Comparison of ENCODE assay signal across 13 cellular contexts in the genomic region with DNA sequence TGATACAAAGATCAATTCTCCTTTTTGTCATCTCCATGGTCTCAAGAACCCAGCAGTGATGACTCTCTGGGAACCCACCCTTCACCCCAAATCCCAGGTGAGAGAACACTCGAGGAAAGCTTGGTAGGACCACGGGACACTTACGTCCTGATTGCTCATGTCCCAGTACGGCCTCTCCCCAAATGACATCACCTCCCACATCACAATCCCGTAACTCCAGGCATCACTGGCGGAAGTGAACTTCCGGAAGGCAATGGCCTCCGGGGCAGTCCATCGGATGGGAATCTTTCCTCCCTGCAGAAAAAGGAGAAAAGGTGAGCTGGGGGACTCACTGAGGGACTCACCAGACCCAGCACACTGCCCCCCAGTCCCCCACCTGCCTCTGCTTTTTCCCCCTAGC. TPM values are rescaled to one million over a fixed set of nuclear protein-coding genes. Genes with fewer than 3 reads are reported as not detected.
DNase-seq lines count a peak whose midpoint lies in the region; ATAC-seq and TF ChIP-seq lines count a peak whose summit lies in the region.
"Had no signal": no experiment of that assay in that cellular context is flagged by ENCODE, and none has a peak within 500 bp of the region (broad histone marks: within the 10 kb centered on the region; RNA-seq: fewer than 3 reads in every experiment).

No MANE protein-coding gene starts in this region.

- no peak overlapping the region for H3K56ac ChIP-seq in H9 (ENCODE audit: insufficient read length, low read depth, low read length)

- no peak overlapping the region for H3K4ac ChIP-seq in H9 (ENCODE audit: low read depth, low read length)

- H2BK120ac ChIP-seq in H9 (ENCODE audit: low read depth, low read length, poor library complexity, severe bottlenecking) = no peak overlapping the region

- no peak overlapping the region for H2AK5ac ChIP-seq in H9 (ENCODE audit: insufficient read length, low read length)

- H3K18ac ChIP-seq in H9 (ENCODE audit: insufficient read length, low read depth, low read length) = no peak overlapping the region

- H3K27me3 ChIP-seq in esophagus muscularis mucosa (no peaks in the 10 kb centered on the region), A673 (replicated peaks; ENCODE audit: insufficient read depth, low read depth, low read length, poor library complexity) (no peaks in the 10 kb centered on the region), H9 (ENCODE audit: insufficient read depth, low read length) (no peaks in the 10 kb centered on the region)
- H3K27me3 ChIP-seq: BLaER1 treated with 17β-estradiol and CSF1 and Interleukin-3, amounts not matched to agents 10 nM and 100 nM had no signal

- H3K27me3 Mint-ChIP-seq in T-helper 17 cell (no peaks in the 10 kb centered on the region), progenitor cell of endocrine pancreas (no peaks in the 10 kb centered on the region), H9 (ENCODE audit: low read depth) (no peaks in the 10 kb centered on the region; the same call in 1 of the 2 replicates)

- H3K23ac ChIP-seq in H9 (ENCODE audit: insufficient read length, low read depth, low read length) = no peak overlapping the region

- peak overlapping the region; percentile 59 for H3K27ac Mint-ChIP-seq in T-helper 17 cell
- peak overlapping the region; percentile 29 for H3K27ac Mint-ChIP-seq in progenitor cell of endocrine pancreas
- H3K27ac Mint-ChIP-seq in H9 = no peak overlapping the region
- H3K27ac Mint-ChIP-seq: CD4-positive, CD25-positive, alpha-beta regulatory T cell had no signal

- no peak overlapping the region for H2BK20ac ChIP-seq in H9 (ENCODE audit: low read depth, low read length, poor library complexity, severe bottlenecking)

- no peaks in the 10 kb centered on the region for H3K79me2 ChIP-seq in H9 (ENCODE audit: insufficient read depth, low read length)

- DNase-seq in AG20443 (ENCODE audit: low spot score) (peak; percentile 3), T-helper 17 cell (no peak), esophagus muscularis mucosa (ENCODE audit: extremely low spot score) (no peak), progenitor cell of endocrine pancreas (ENCODE audit: low spot score, unreplicated experiment) (no peak), A673 (ENCODE audit: low spot score) (no peak), H9 (no peak), AG08396 (ENCODE audit: low spot score) (no peak)
- DNase-seq: CD4-positive, CD25-positive, alpha-beta regulatory T cell; DMS53; GM23248 had no signal

- peaks cover 14 to 82% (median 65%) of the 10 kb centered on the region in 4 donors for H3K36me3 ChIP-seq in esophagus muscularis mucosa
- H3K36me3 ChIP-seq in A673 (ENCODE audit: insufficient read depth, low read length, poor library complexity, severe bottlenecking) = peaks cover 77% of the 10 kb centered on the region

- no peak overlapping the region for H4K5ac ChIP-seq in H9 (ENCODE audit: insufficient read length, low read depth, low read length)

- no peak overlapping the region for H2BK15ac ChIP-seq in H9 (ENCODE audit: low read depth, low read length)

- no peak overlapping the region for H4K8ac ChIP-seq in H9 (replicated peaks; ENCODE audit: insufficient read length, low read depth, low read length)

- H4K20me1 ChIP-seq in H9 (ENCODE audit: control insufficient read depth, insufficient read depth, insufficient read length) = no peaks in the 10 kb centered on the region
- H4K20me1 ChIP-seq: BLaER1 treated with 17β-estradiol and CSF1 and Interleukin-3, amounts not matched to agents 10 nM and 100 nM had no signal

- no peak for TF ChIP-seq POLR2A in esophagus muscularis mucosa (IDR thresholded peaks at IDR 0.05; ENCODE audit: low read depth)

- BruUV-seq in A673 (replicated peaks; lab: Mats Ljungman, UMichigan) = no TSS peak

- H3K36me3 Mint-ChIP-seq in T-helper 17 cell (ENCODE audit: low read depth) = peaks cover 9% of the 10 kb centered on the region
- peaks cover 37% of the 10 kb centered on the region for H3K36me3 Mint-ChIP-seq in progenitor cell of endocrine pancreas (ENCODE audit: insufficient read depth)
- H3K36me3 Mint-ChIP-seq in H9 (ENCODE audit: insufficient read depth in 1 of 3, low read depth in 3 of 3) = peaks cover 61 to 92% (median 82%) of the 10 kb centered on the region in 3 experiments
- H3K36me3 Mint-ChIP-seq: CD4-positive, CD25-positive, alpha-beta regulatory T cell had no signal

- H3T11ph ChIP-seq in H9 (ENCODE audit: low read length) = no peak overlapping the region

- no peak overlapping the region for H2BK5ac ChIP-seq in H9 (ENCODE audit: insufficient read length, low read length)

- H3K9me3 ChIP-seq in T-helper 17 cell (ENCODE audit: control insufficient read depth, low read length, poor library complexity, severe bottlenecking) = no peaks in the 10 kb centered on the region
- H3K9me3 ChIP-seq in esophagus muscularis mucosa = no peaks in the 10 kb centered on the region
- H3K9me3 ChIP-seq in A673 (ENCODE audit: low read depth, low read length, poor library complexity, severe bottlenecking) = no peaks in the 10 kb centered on the region
- H3K9me3 ChIP-seq in H9 (ENCODE audit: control insufficient read depth, low read depth, low read length) = no peaks in the 10 kb centered on the region
- H3K9me3 ChIP-seq: BLaER1 treated with 17β-estradiol and CSF1 and Interleukin-3, amounts not matched to agents 10 nM and 100 nM; HAP-1 had no signal

- H3K4me2 ChIP-seq in H9 (ENCODE audit: insufficient read depth, insufficient read length, low read length) = no peak overlapping the region

- H3K9me3 Mint-ChIP-seq in progenitor cell of endocrine pancreas (ENCODE audit: low read depth) (no peaks in the 10 kb centered on the region), H9 (no peaks in the 10 kb centered on the region)
- H3K9me3 Mint-ChIP-seq: CD4-positive, CD25-positive, alpha-beta regulatory T cell had no signal

- H3K14ac ChIP-seq in H9 (ENCODE audit: insufficient read depth, low read length) = no peak overlapping the region

- CTCF ChIA-PET in A673 (lab: Charles Lee) = no interaction called here

- no peak overlapping the region for H3K4me3 ChIP-seq in esophagus muscularis mucosa
- H3K4me3 ChIP-seq in A673 (ENCODE audit: low read depth, low read length, poor library complexity, severe bottlenecking) = no peak overlapping the region
- H3K4me3 ChIP-seq: BLaER1 treated with 17β-estradiol and CSF1 and Interleukin-3, amounts not matched to agents 10 nM and 100 nM; GM23248; HAP-1 had no signal

- H3K79me1 ChIP-seq in H9 (ENCODE audit: insufficient read depth, low read depth, low read length, poor library complexity, severe bottlenecking) = no peaks in the 10 kb centered on the region

- no peak overlapping the region for H2AFZ ChIP-seq in H9 (ENCODE audit: low read length)
- H2AFZ ChIP-seq: GM23248 had no signal

- H3K4me1 Mint-ChIP-seq in T-helper 17 cell = peaks cover 8% of the 10 kb centered on the region
- H3K4me1 Mint-ChIP-seq in progenitor cell of endocrine pancreas (ENCODE audit: low read depth) = peaks cover 21% of the 10 kb centered on the region
- peaks cover 8 to 13% of the 10 kb centered on the region in 2 experiments; a peak in 3 of 4 replicates for H3K4me1 Mint-ChIP-seq in H9

- H2BK12ac ChIP-seq in H9 (ENCODE audit: insufficient read length, low read depth, low read length) = no peak overlapping the region

- ATAC-seq in T-helper 17 cell = no peak
- ATAC-seq in GM21447 (IDR thresholded peaks at IDR 0.05; ENCODE audit: unreplicated experiment) = no peak

- intact Hi-C loops in esophagus muscularis mucosa (cut with DNase I) (no loop called here), A673 (cut with micrococcal nuclease; ENCODE audit: unreplicated experiment) (no loop called here)

- no peak overlapping the region for H3K9ac ChIP-seq in H9 (ENCODE audit: extremely low read depth, insufficient read length, low read length)
- H3K9ac ChIP-seq: GM23248 had no signal

- TF ChIP-seq EP300 in esophagus muscularis mucosa (IDR thresholded peaks at IDR 0.05) = no peak

- TF ChIP-seq CTCF in esophagus muscularis mucosa (IDR thresholded peaks at IDR 0.05) = no peak
- TF ChIP-seq CTCF in progenitor cell of endocrine pancreas (IDR thresholded peaks at IDR 0.05; ENCODE audit: unreplicated experiment) = no peak
- no peak for TF ChIP-seq CTCF in A673 (conservative IDR thresholded peaks at IDR 0.05; ENCODE audit: low read depth, low read length)
- TF ChIP-seq CTCF in H9 (conservative IDR thresholded peaks at IDR 0.05) = no peak

- no peak overlapping the region for H4K91ac ChIP-seq in H9 (ENCODE audit: insufficient read length, low read depth, low read length)

- H3K4me1 ChIP-seq in esophagus muscularis mucosa (peaks cover 23 to 53% (median 49%) of the 10 kb centered on the region in 4 donors), A673 (ENCODE audit: insufficient read depth, low read length, poor library complexity, severe bottlenecking) (peaks cover 12% of the 10 kb centered on the region), H9 (ENCODE audit: insufficient read depth, low read length) (no peaks in the 10 kb centered on the region)
- H3K4me1 ChIP-seq: HAP-1 had no signal

- WGBS in esophagus muscularis mucosa = 79% methylated on average over 9 of the region's 9 CpGs
- no CpG with 5 or more reads among the region's 9 CpGs for WGBS in H9 (ENCODE audit: extremely low coverage, insufficient read length, low lambda C conversion rate)

- H3K27ac ChIP-seq in esophagus muscularis mucosa (replicated peaks in 1 of 4) (peak overlapping the region; percentile 76 to 85 (median 81)), A673 (ENCODE audit: low read depth, low read length, poor library complexity, severe bottlenecking) (no peak overlapping the region), H9 (ENCODE audit: insufficient read length, low read depth, low read length) (no peak overlapping the region)
- H3K27ac ChIP-seq: GM23248 had no signal

- POLR2A ChIA-PET in A673 (lab: Charles Lee; ENCODE audit: low non-redundant PET) = interaction anchor here (0.7 kb wide), 1 partner anchor 33 kb away, joined by 4 read pairs; no protein-coding TSS in a partner anchor

- H3K4me3 Mint-ChIP-seq in T-helper 17 cell (no peak overlapping the region), progenitor cell of endocrine pancreas (ENCODE audit: low read depth) (no peak overlapping the region), H9 (no peak overlapping the region)
- H3K4me3 Mint-ChIP-seq: CD4-positive, CD25-positive, alpha-beta regulatory T cell had no signal

- no peaks in the 10 kb centered on the region for H3K23me2 ChIP-seq in H9 (ENCODE audit: insufficient read length, low read depth, low read length, poor library complexity, severe bottlenecking)

RNA-seq across cellular contexts. Expression of gene EPHB4, which starts 21.0 kb away (rescaled TPM):
- total RNA-seq in T-helper 17 cell (1 to 10 TPM; 4.7 to 6.6 TPM), esophagus muscularis mucosa (10 to 100 TPM; 26.2 to 92.4 (median 59.0) TPM), progenitor cell of endocrine pancreas (164 TPM in 2 replicates), A673 (2021) (90.4 and 92.6 TPM in 2 replicates), H9 (2021) (132 and 135 TPM in 2 replicates)

RNA-seq across cellular contexts. Expression of gene SLC12A9, which starts 46.2 kb away (rescaled TPM):
- total RNA-seq in T-helper 17 cell (10 to 100 TPM; 43.9 to 50.9 TPM), esophagus muscularis mucosa (10 to 100 TPM; 15.0 to 26.0 (median 19.9) TPM), progenitor cell of endocrine pancreas (57.9 and 62.6 TPM in 2 replicates), A673 (2021) (23.8 and 26.1 TPM in 2 replicates), H9 (2021) (42.3 and 43.0 TPM in 2 replicates)

Comparison
In these comparisons a context has a peak if more than half of its experiments do, and no peak if none do; other contexts are left out.
1. H3K27ac Mint-ChIP-seq: peak in T-helper 17 cell (single experiment) and progenitor cell of endocrine pancreas (single experiment); none in H9 (0 of 3).
2. H3K27ac ChIP-seq: peak in esophagus muscularis mucosa (4 of 4); none in A673 (single experiment) and H9 (single experiment).